Comparison of ENCODE assay signal across 8 cellular contexts in genomic region chr2:11344342-11344955, GRCh38. TPM values are rescaled to one million over a fixed set of nuclear protein-coding genes. Genes with fewer than 3 reads are reported as not detected.
A peak's percentile ranks its signal among the peaks of the same experiment; 100 is the strongest.
DNase-seq lines count a peak whose midpoint lies in the region; ATAC-seq, FAIRE-seq and TF ChIP-seq lines count a peak whose summit lies in the region.

ROCK2 (minus strand) TSS chr2:11344636; CDS start chr2:11344136, 500 bp downstream.

- DNase-seq in A549 (ENCODE audit: low read depth in 1 of 2, low spot score in 1 of 2) (peak; percentile 79 to 91), NCI-H2196 treated with DMSO at 0.1 percent for 48 hours (lab: John Stamatoyannopoulos, UW; ENCODE audit: unreplicated experiment) (peak; percentile 68), activated B cell treated with CpG ODN at 0.5 μM for 24 hours (peak; percentile 73), islet precursor cell (peak; percentile 96)
- peak; percentile 56 for DNase-seq in central memory CD4-positive, alpha-beta T cell
- peak; percentile 48 to 66 (median 56) for DNase-seq in stimulated activated CD4-positive, alpha-beta T cell treated with anti-CD3 and anti-CD28 coated beads, Interleukin-12 subunit alpha, Interleukin-12 subunit beta, amount 100 ng/mL, for 48 hours (ENCODE audit: low read depth in 2 of 3, low spot score in 1 of 3)

- peak within 1 kb of the TSS; percentile 86 for H3K27ac Mint-ChIP-seq in activated B cell treated with CpG ODN at 0.5 μM for 24 hours

- H3K27me3 Mint-ChIP-seq in activated B cell treated with CpG ODN at 0.5 μM for 24 hours, result no peaks in the 10 kb centered on the region

- FAIRE-seq in A549 (lab: Jason Lieb, UNC), result no peak

- no peaks in the 10 kb centered on the region for H3K9me3 Mint-ChIP-seq in activated B cell treated with CpG ODN at 0.5 μM for 24 hours

- H3K27ac ChIP-seq in A549, result peak within 1 kb of the TSS; percentile 94 to 95

- POLR2A ChIA-PET in A549 (lab: Yijun Ruan, JAX) (interaction anchor here (0.6 to 4.8 kb wide), 23 partner anchors 12 to 239 kb away, joined by 3 to 82 read pairs (median 4); partner anchors contain the start of gene SLC66A3), activated B cell treated with CpG ODN at 0.5 μM for 24 hours (lab: Charles Lee) (interaction anchor here (0.8 to 2.5 kb wide), 7 partner anchors 9 to 531 kb away, joined by 3 to 20 read pairs (median 4); partner anchors contain the start of gene SLC66A3)

- ATAC-seq in A549 (peak; percentile 71 to 72), GM18858 (IDR thresholded peaks at IDR 0.05; ENCODE audit: unreplicated experiment) (peak; percentile 53), HG03066 (IDR thresholded peaks at IDR 0.05; ENCODE audit: low read depth, unreplicated experiment) (peak; percentile 57), activated B cell treated with CpG ODN at 0.5 μM for 24 hours (ENCODE audit: low read depth) (peak; percentile 67)

- CTCF ChIA-PET in A549 (lab: Yijun Ruan, JAX) (interaction anchor here (0.6 to 3.4 kb wide), 24 partner anchors 9 to 449 kb away, joined by 3 to 21 read pairs (median 4); partner anchors contain the start of gene E2F6), activated B cell treated with CpG ODN at 0.5 μM for 24 hours (lab: Charles Lee) (interaction anchor here (1.1 to 1.2 kb wide), 2 partner anchors 25 to 212 kb away, joined by 3 to 4 read pairs; a partner anchor contains a TSS)

- WGBS in A549 (ENCODE audit: missing lambda C conversion rate), result 8% methylated on average over 19 of the region's 90 CpGs

- H3K4me2 ChIP-seq in A549, result peak within 1 kb of the TSS; percentile 95

- no peak for TF ChIP-seq EP300 in A549 (IDR thresholded peaks at IDR 0.05)

- TF ChIP-seq RAD21 in A549 (conservative IDR thresholded peaks at IDR 0.05 in 1 of 2, IDR thresholded peaks at IDR 0.05 in 1 of 2), result peak in 1 of 2 experiments; percentile 16; a peak in 1 of 5 replicates

- intact Hi-C loops in activated B cell treated with CpG ODN at 0.5 μM for 24 hours (cut with micrococcal nuclease), result loop anchor here (2.0 to 10.0 kb wide), 6 partner anchors 117 to 1920 kb away; partner anchors contain the start of genes CPSF3, ITGB1BP1, LPIN1 and PDIA6

- peak within 1 kb of the TSS; percentile 92 for H3K4me3 ChIP-seq in A549

- H3K4me1 ChIP-seq in A549, result peaks cover 45% of the 10 kb centered on the region

- H3K36me3 Mint-ChIP-seq in activated B cell treated with CpG ODN at 0.5 μM for 24 hours (ENCODE audit: low read depth), result peaks cover 2% of the 10 kb centered on the region

- TF ChIP-seq POLR2A in A549 (IDR thresholded peaks at IDR 0.05; ENCODE audit: low read length), result peak; percentile 43

- no peak for TF ChIP-seq CTCF in A549 (IDR thresholded peaks at IDR 0.05)
- no peak for TF ChIP-seq CTCF in activated B cell treated with CpG ODN at 0.5 μM for 24 hours (IDR thresholded peaks at IDR 0.05)

- peaks cover 29% of the 10 kb centered on the region for H3K4me1 Mint-ChIP-seq in activated B cell treated with CpG ODN at 0.5 μM for 24 hours

- H3K4me3 Mint-ChIP-seq in activated B cell treated with CpG ODN at 0.5 μM for 24 hours, result peak within 1 kb of the TSS; percentile 99

- no peaks in the 10 kb centered on the region for H3K9me3 ChIP-seq in A549

TF ChIP-seq in A549, 52 proteins besides CTCF, POLR2A, EP300 and RAD21:
- no peak for TF ChIP-seq USF2 (IDR thresholded peaks at IDR 0.05)
- peak; percentile 93 to 94; a peak in 3 of 5 replicates for TF ChIP-seq JUN (IDR thresholded peaks at IDR 0.05)
- peak; percentile 91 for TF ChIP-seq BCL3 (IDR thresholded peaks at IDR 0.05)
- peak; percentile 68; the same call in 1 of the 2 replicates for TF ChIP-seq MAX (IDR thresholded peaks at IDR 0.05)
- TF ChIP-seq TP53 (CRISPR knock-in tag; IDR thresholded peaks at IDR 0.05), result no peak
- TF ChIP-seq PHF8 (IDR thresholded peaks at IDR 0.05; ENCODE audit: borderline replicate concordance, low read depth), result peak; percentile 12; the same call in 1 of the 2 replicates
- TF ChIP-seq MYC (IDR thresholded peaks at IDR 0.05; ENCODE audit: borderline replicate concordance, low read length), result peak; percentile 70; the same call in 1 of the 2 replicates

RNA-seq across cellular contexts. Expression of gene ROCK2, which starts in this region (rescaled TPM):
- polyA plus RNA-seq in A549 (2011; rRNA removed) (33.4 and 38.7 TPM in 2 replicates), A549 (2017; fragmentation: RNase III; extraction: RNeasy Plus Mini Kit Qiagen cat#74134 plus additional on column Dnase treatment) (34.0 to 38.0 TPM (median 36.4 TPM) in 3 replicates)
- 5.9 and 6.5 TPM in 2 replicates for polyA plus RNA-seq in A549 (2012; cell fraction: cytosol; rRNA removed)
- polyA plus RNA-seq in A549 (2012; cell fraction: nucleus; rRNA removed), result 4.2 and 6.9 TPM in 2 replicates
- 28.9 and 30.0 TPM in 2 replicates for polyA minus RNA-seq in A549 (2011; rRNA and poly(A)+ RNA removed)
- 18.5 and 18.8 TPM in 2 replicates for total RNA-seq in activated B cell treated with CpG ODN at 0.5 μM for 24 hours

Comparison
In these comparisons a context has a peak if more than half of its experiments do, and no peak if none do; other contexts are left out.
1. Peak in every context shown above with its lines: DNase-seq, ATAC-seq, H3K4me3 ChIP-seq and H3K27ac ChIP-seq.